11 cellular contexts compared by ENCODE assay signal in genomic region chr15:50977157-50977556, GRCh38.
"Had no signal": no experiment of that assay in that cellular context is flagged by ENCODE, and none has a peak within 500 bp of the region (broad histone marks: within the 10 kb centered on the region; RNA-seq: fewer than 3 reads in every experiment).

No MANE protein-coding gene starts in this region.

- H3K4me1 ChIP-seq: colonic mucosa, transverse colon had no signal

- H3K27me3 ChIP-seq: colonic mucosa, transverse colon, vagina had no signal

- H3K27ac ChIP-seq: colonic mucosa, transverse colon, vagina had no signal

- H3K36me3 ChIP-seq: colonic mucosa had no signal

- H3K4me3 ChIP-seq: colonic mucosa, transverse colon, vagina had no signal

- DNase-seq: activated CD4-positive, alpha-beta T cell treated with anti-CD3 and anti-CD28 coated beads, Interleukin-2, amount 10 ng/mL, durations not matched to agents 7 days and 5 days; activated CD4-positive, CD25-positive, alpha-beta regulatory T cell; activated CD8-positive, alpha-beta memory T cell treated with anti-CD3 and anti-CD28 coated beads for 24 hours; activated naive CD8-positive, alpha-beta T cell treated with anti-CD3 and anti-CD28 coated beads, Interleukin-2, amount 10 ng/mL, durations not matched to agents 7 days and 5 days; aorta; colonic mucosa; effector CD8-positive, alpha-beta T cell; mesenchymal stem cell; stimulated activated CD4-positive, alpha-beta T cell treated with anti-CD3 and anti-CD28 coated beads, Interleukin-2, amount 100 ng/mL, for 48 hours; transverse colon had no signal

- H3K9me3 ChIP-seq: colonic mucosa, transverse colon, vagina had no signal
